Comparison of ENCODE assay signal across 1 cellular context in the genomic region with DNA sequence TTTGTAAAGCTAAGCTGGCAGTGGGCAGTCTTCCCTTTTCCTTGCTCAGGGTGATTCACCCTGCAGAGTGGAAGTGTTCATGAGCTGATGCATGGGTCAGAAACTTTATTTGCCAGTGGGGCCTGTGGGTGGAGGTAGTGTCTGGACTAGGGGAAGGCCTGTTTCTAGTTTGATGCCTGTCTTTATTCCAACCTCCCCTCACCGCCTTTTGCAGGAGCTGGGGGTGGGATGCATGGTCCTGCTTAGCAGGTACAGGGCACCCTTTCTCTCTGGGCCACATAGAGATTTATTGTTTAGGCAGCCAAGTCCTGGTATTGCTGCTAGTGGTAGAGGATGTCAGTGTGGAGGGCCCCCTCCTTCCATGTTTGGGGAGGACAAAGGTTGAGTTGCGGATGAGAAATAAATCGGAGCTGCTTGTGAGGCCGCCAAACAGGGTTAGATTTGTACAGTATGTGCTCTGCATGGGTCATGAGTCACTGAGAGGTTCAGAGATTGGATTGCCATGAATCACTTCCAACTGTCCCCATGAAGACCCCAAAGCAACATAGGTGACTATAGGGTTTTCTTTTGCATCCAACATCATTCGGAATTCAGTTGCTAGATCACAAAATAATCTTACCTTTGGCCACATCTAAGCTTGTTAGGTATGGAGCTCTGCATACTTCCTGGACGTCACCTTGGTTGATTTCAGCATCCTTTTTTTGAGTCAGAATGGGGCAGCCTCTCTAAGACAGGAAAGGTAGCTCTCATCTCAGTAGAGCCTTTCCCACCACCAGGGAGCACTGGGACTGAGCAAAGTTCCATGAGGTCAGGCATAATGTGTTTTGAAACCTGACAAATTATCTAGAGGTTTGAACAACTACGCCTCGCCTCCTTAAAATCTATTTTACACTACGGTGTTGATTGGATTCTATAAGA.
TF ChIP-seq lines count a peak whose summit lies in the region.

No MANE protein-coding gene starts in this region.

TF ChIP-seq in HepG2, 621 proteins besides CTCF, POLR2A, EP300 and RAD21 (continued from another document and continues in another):
- TF ChIP-seq ZNF407 (CRISPR knock-in tag; IDR thresholded peaks at IDR 0.05; ENCODE audit: not compliant biosample characterization): no peak
- TF ChIP-seq ZNF225 (CRISPR knock-in tag; IDR thresholded peaks at IDR 0.05): no peak
- TF ChIP-seq SP5 (CRISPR knock-in tag; IDR thresholded peaks at IDR 0.05; ENCODE audit: borderline replicate concordance, low read depth): 0 out of 2 replicates have a peak, but pooled peaks have one; percentile 21
- TF ChIP-seq MXI1 (IDR thresholded peaks at IDR 0.05; ENCODE audit: borderline replicate concordance, low read depth, low read length): no peak
- no peak for TF ChIP-seq ZNF136 (CRISPR knock-in tag; IDR thresholded peaks at IDR 0.05; ENCODE audit: low read depth)
- TF ChIP-seq SP2 (CRISPR knock-in tag; IDR thresholded peaks at IDR 0.05): no peak
- TF ChIP-seq, protein P1, sequence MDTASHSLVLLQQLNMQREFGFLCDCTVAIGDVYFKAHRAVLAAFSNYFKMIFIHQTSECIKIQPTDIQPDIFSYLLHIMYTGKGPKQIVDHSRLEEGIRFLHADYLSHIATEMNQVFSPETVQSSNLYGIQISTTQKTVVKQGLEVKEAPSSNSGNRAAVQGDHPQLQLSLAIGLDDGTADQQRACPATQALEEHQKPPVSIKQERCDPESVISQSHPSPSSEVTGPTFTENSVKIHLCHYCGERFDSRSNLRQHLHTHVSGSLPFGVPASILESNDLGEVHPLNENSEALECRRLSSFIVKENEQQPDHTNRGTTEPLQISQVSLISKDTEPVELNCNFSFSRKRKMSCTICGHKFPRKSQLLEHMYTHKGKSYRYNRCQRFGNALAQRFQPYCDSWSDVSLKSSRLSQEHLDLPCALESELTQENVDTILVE (CRISPR knock-in tag; IDR thresholded peaks at IDR 0.05): no peak
- TF ChIP-seq, protein P2, sequence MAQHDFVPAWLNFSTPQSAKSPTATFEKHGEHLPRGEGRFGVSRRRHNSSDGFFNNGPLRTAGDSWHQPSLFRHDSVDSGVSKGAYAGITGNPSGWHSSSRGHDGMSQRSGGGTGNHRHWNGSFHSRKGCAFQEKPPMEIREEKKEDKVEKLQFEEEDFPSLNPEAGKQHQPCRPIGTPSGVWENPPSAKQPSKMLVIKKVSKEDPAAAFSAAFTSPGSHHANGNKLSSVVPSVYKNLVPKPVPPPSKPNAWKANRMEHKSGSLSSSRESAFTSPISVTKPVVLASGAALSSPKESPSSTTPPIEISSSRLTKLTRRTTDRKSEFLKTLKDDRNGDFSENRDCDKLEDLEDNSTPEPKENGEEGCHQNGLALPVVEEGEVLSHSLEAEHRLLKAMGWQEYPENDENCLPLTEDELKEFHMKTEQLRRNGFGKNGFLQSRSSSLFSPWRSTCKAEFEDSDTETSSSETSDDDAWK (CRISPR knock-in tag; IDR thresholded peaks at IDR 0.05): no peak
- no peak for TF ChIP-seq DBP (CRISPR knock-in tag; IDR thresholded peaks at IDR 0.05; ENCODE audit: not compliant biosample characterization)
- 0 out of 2 replicates have a peak, but pooled peaks have one; percentile 48 for TF ChIP-seq MAZ (IDR thresholded peaks at IDR 0.05; ENCODE audit: borderline replicate concordance, low read depth, low read length)
- peak; percentile 59; the same call in 1 of the 2 replicates for TF ChIP-seq MAZ (CRISPR knock-in tag; IDR thresholded peaks at IDR 0.05; ENCODE audit: low read depth)
- TF ChIP-seq NRL (CRISPR knock-in tag; IDR thresholded peaks at IDR 0.05; ENCODE audit: borderline replicate concordance): no peak
- no peak for TF ChIP-seq ZNF432 (CRISPR knock-in tag; IDR thresholded peaks at IDR 0.05; ENCODE audit: borderline replicate concordance)
- TF ChIP-seq, protein P3, sequence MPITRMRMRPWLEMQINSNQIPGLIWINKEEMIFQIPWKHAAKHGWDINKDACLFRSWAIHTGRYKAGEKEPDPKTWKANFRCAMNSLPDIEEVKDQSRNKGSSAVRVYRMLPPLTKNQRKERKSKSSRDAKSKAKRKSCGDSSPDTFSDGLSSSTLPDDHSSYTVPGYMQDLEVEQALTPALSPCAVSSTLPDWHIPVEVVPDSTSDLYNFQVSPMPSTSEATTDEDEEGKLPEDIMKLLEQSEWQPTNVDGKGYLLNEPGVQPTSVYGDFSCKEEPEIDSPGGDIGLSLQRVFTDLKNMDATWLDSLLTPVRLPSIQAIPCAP (CRISPR knock-in tag; IDR thresholded peaks at IDR 0.05; ENCODE audit: low read depth): no peak
- TF ChIP-seq SRSF1 (optimal IDR thresholded peaks at IDR 0.05; ENCODE audit: low read depth, low read length): no peak
- no peak for TF ChIP-seq CBFB (CRISPR knock-in tag; IDR thresholded peaks at IDR 0.05)
- no peak for TF ChIP-seq ETV6 (CRISPR knock-in tag; conservative IDR thresholded peaks at IDR 0.05)
- no peak for TF ChIP-seq ZNF550 (CRISPR knock-in tag; IDR thresholded peaks at IDR 0.05; ENCODE audit: borderline replicate concordance)
- no peak for TF ChIP-seq ZNF512B (CRISPR knock-in tag; IDR thresholded peaks at IDR 0.05; ENCODE audit: borderline replicate concordance)
- peak; percentile 57; the same call in 1 of the 2 replicates for TF ChIP-seq KDM5B (CRISPR knock-in tag; IDR thresholded peaks at IDR 0.05; ENCODE audit: borderline replicate concordance)
- TF ChIP-seq FOXM1 (CRISPR knock-in tag; IDR thresholded peaks at IDR 0.05): no peak
- TF ChIP-seq ZNF703 (CRISPR knock-in tag; IDR thresholded peaks at IDR 0.05; ENCODE audit: borderline replicate concordance): no peak
- TF ChIP-seq SNAI1 (CRISPR knock-in tag; IDR thresholded peaks at IDR 0.05; ENCODE audit: borderline replicate concordance): no peak; the same call in 1 of the 2 replicates
- no peak for TF ChIP-seq RFX3 (CRISPR knock-in tag; IDR thresholded peaks at IDR 0.05)
- TF ChIP-seq ESRRA (CRISPR knock-in tag; IDR thresholded peaks at IDR 0.05; ENCODE audit: low read depth): peak; percentile 44; the same call in 1 of the 2 replicates
- TF ChIP-seq, protein P4, sequence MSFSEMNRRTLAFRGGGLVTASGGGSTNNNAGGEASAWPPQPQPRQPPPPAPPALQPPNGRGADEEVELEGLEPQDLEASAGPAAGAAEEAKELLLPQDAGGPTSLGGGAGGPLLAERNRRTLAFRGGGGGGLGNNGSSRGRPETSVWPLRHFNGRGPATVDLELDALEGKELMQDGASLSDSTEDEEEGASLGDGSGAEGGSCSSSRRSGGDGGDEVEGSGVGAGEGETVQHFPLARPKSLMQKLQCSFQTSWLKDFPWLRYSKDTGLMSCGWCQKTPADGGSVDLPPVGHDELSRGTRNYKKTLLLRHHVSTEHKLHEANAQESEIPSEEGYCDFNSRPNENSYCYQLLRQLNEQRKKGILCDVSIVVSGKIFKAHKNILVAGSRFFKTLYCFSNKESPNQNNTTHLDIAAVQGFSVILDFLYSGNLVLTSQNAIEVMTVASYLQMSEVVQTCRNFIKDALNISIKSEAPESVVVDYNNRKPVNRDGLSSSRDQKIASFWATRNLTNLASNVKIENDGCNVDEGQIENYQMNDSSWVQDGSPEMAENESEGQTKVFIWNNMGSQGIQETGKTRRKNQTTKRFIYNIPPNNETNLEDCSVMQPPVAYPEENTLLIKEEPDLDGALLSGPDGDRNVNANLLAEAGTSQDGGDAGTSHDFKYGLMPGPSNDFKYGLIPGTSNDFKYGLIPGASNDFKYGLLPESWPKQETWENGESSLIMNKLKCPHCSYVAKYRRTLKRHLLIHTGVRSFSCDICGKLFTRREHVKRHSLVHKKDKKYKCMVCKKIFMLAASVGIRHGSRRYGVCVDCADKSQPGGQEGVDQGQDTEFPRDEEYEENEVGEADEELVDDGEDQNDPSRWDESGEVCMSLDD (CRISPR knock-in tag; IDR thresholded peaks at IDR 0.05; ENCODE audit: borderline replicate concordance): no peak
- no peak for TF ChIP-seq TBP (CRISPR knock-in tag; IDR thresholded peaks at IDR 0.05)
- peak; percentile 86 for TF ChIP-seq XRCC5 (optimal IDR thresholded peaks at IDR 0.05; ENCODE audit: low read length)
- no peak for TF ChIP-seq GRHL1 (CRISPR knock-in tag; conservative IDR thresholded peaks at IDR 0.05)
- TF ChIP-seq ZNF678 (CRISPR knock-in tag; IDR thresholded peaks at IDR 0.05): no peak
- no peak for TF ChIP-seq CHD2 (IDR thresholded peaks at IDR 0.05; ENCODE audit: low read depth, low read length)
- no peak for TF ChIP-seq ZSCAN12 (CRISPR knock-in tag; IDR thresholded peaks at IDR 0.05)
- TF ChIP-seq MED1 (CRISPR knock-in tag; IDR thresholded peaks at IDR 0.05): peak; percentile 70
- TF ChIP-seq FOSL1 (CRISPR knock-in tag; IDR thresholded peaks at IDR 0.05; ENCODE audit: borderline replicate concordance): peak; percentile 65; the same call in 1 of the 2 replicates
- TF ChIP-seq ZNF564 (CRISPR knock-in tag; IDR thresholded peaks at IDR 0.05): no peak
- TF ChIP-seq ZSCAN25 (CRISPR knock-in tag; IDR thresholded peaks at IDR 0.05): no peak
